In the genomic region with DNA sequence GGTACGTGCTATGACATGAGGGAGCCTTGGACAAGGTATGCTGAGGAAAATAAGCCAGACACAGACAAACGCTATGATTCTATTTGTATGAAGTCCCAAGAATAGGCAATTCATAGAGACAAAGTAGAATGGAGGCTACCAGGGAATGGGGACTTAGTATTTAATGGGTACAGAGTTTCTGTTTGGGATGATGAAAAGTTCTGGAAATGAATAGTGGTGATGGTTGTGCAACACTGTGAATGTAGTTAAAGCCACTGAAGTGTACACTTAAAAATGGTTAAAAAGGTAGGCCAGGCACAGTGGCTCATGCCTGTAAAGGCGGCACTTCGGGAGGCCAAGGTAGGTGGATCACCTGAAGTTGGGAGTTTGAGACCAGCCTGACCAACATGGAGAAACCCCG, we compare ENCODE assay signal across 27 cellular contexts.
"Had no signal": no experiment of that assay in that cellular context is flagged by ENCODE, and none has a peak within 500 bp of the region (broad histone marks: within the 10 kb centered on the region; RNA-seq: fewer than 3 reads in every experiment).

No MANE protein-coding gene starts in this region.

- ATAC-seq: activated CD4-positive, CD25-positive, alpha-beta regulatory T cell treated with anti-CD3 and anti-CD28 coated beads, Interleukin-2, amount 50 U/mL, for 24 hours; activated naive CD8-positive, alpha-beta T cell treated with anti-CD3 and anti-CD28 coated beads, Interleukin-2, amount 50 U/mL, for 24 hours; activated T-helper 17 cell treated with anti-CD3 and anti-CD28 coated beads, Interleukin-2, amount 50 U/mL, for 72 hours; left lobe of liver; mucosa of descending colon; natural killer cell treated with Interleukin-12 subunit alpha and Interleukin-12 subunit beta and Interleukin-15 and Interleukin-18, amount 100 ng/mL, for 72 hours; pancreas; psoas muscle had no signal

- H3K4me3 Mint-ChIP-seq: activated naive CD4-positive, alpha-beta T cell treated with anti-CD3 and anti-CD28 coated beads, Interleukin-2, amount 50 U/mL, for 24 hours; activated naive CD8-positive, alpha-beta T cell treated with anti-CD3 and anti-CD28 coated beads, Interleukin-2, amount 50 U/mL, for 24 hours; activated T-helper 17 cell treated with anti-CD3 and anti-CD28 coated beads, Interleukin-2, amount 50 U/mL, for 72 hours; natural killer cell treated with Interleukin-12 subunit alpha and Interleukin-12 subunit beta and Interleukin-15 and Interleukin-18, amount 100 ng/mL, for 72 hours had no signal

- H3K4me1 ChIP-seq: breast epithelium had no signal

- H3K27me3 ChIP-seq: breast epithelium, esophagus squamous epithelium, pancreas, right atrium auricular region, suprapubic skin, tibial nerve had no signal

- H3K9me3 ChIP-seq: breast epithelium, esophagus squamous epithelium, mucosa of descending colon, pancreas, psoas muscle, right atrium auricular region, suprapubic skin, tibial nerve had no signal

- H3K27me3 Mint-ChIP-seq: activated naive CD4-positive, alpha-beta T cell treated with anti-CD3 and anti-CD28 coated beads, Interleukin-2, amount 50 U/mL, for 24 hours; activated naive CD8-positive, alpha-beta T cell treated with anti-CD3 and anti-CD28 coated beads, Interleukin-2, amount 50 U/mL, for 24 hours; activated T-helper 17 cell treated with anti-CD3 and anti-CD28 coated beads, Interleukin-2, amount 50 U/mL, for 72 hours; natural killer cell treated with Interleukin-12 subunit alpha and Interleukin-12 subunit beta and Interleukin-15 and Interleukin-18, amount 100 ng/mL, for 72 hours had no signal

- H3K27ac Mint-ChIP-seq: activated naive CD4-positive, alpha-beta T cell treated with anti-CD3 and anti-CD28 coated beads, Interleukin-2, amount 50 U/mL, for 24 hours; activated naive CD8-positive, alpha-beta T cell treated with anti-CD3 and anti-CD28 coated beads, Interleukin-2, amount 50 U/mL, for 24 hours; activated T-helper 17 cell treated with anti-CD3 and anti-CD28 coated beads, Interleukin-2, amount 50 U/mL, for 72 hours had no signal

- H3K27ac ChIP-seq: breast epithelium, epithelial cell of prostate, esophagus squamous epithelium, psoas muscle, suprapubic skin, tibial nerve had no signal

- H3K9me3 Mint-ChIP-seq: activated naive CD4-positive, alpha-beta T cell treated with anti-CD3 and anti-CD28 coated beads, Interleukin-2, amount 50 U/mL, for 24 hours; activated naive CD8-positive, alpha-beta T cell treated with anti-CD3 and anti-CD28 coated beads, Interleukin-2, amount 50 U/mL, for 24 hours; activated T-helper 17 cell treated with anti-CD3 and anti-CD28 coated beads, Interleukin-2, amount 50 U/mL, for 72 hours; natural killer cell treated with Interleukin-12 subunit alpha and Interleukin-12 subunit beta and Interleukin-15 and Interleukin-18, amount 100 ng/mL, for 72 hours had no signal

- DNase-seq: activated CD4-positive, alpha-beta T cell treated with anti-CD3 and anti-CD28 coated beads for 48 hours; activated CD4-positive, alpha-beta T cell treated with anti-CD3 and anti-CD28 coated beads, Interleukin-2, amount 50 U/mL, for 48 hours; activated CD8-positive, alpha-beta memory T cell treated with anti-CD3 and anti-CD28 coated beads for 24 hours; activated naive CD8-positive, alpha-beta T cell treated with anti-CD3 and anti-CD28 coated beads, Interleukin-2, amount 50 U/mL, for 24 hours; amygdala; central memory CD4-positive, alpha-beta T cell; dermis blood vessel endothelial cell; effector CD4-positive, alpha-beta T cell; esophagus squamous epithelium; kidney glomerular epithelial cell; nucleus accumbens; pancreas; psoas muscle; stimulated activated CD4-positive, alpha-beta T cell treated with anti-CD3 and anti-CD28 coated beads, Interleukin-15, amount 100 ng/mL, for 24 hours; stimulated activated CD4-positive, alpha-beta T cell treated with anti-CD3 and anti-CD28 coated beads, Interleukin-2, amount 100 ng/mL, for 24 hours; stimulated activated naive CD4-positive, alpha-beta T cell had no signal
